ENCODE assay signal across 20 cellular contexts in genomic region chr22:31659246-31659645, GRCh38. TPM values are rescaled to one million over a fixed set of nuclear protein-coding genes. Genes with fewer than 3 reads are reported as not detected.
DNase-seq lines count a peak whose midpoint lies in the region; ATAC-seq and TF ChIP-seq lines count a peak whose summit lies in the region.
"Had no signal": no experiment of that assay in that cellular context is flagged by ENCODE, and none has a peak within 500 bp of the region (broad histone marks: within the 10 kb centered on the region; RNA-seq: fewer than 3 reads in every experiment).

No MANE protein-coding gene starts in this region.

- H3K9me3 Mint-ChIP-seq in nephron = no peaks in the 10 kb centered on the region
- H3K9me3 Mint-ChIP-seq in activated CD8-positive, alpha-beta T cell treated with anti-CD3 and anti-CD28 coated beads for 36 hours = no peaks in the 10 kb centered on the region
- H3K9me3 Mint-ChIP-seq: CD4-positive, alpha-beta T cell had no signal

- H3K4me1 Mint-ChIP-seq in nephron = peaks cover 18% of the 10 kb centered on the region
- peaks cover 28% of the 10 kb centered on the region for H3K4me1 Mint-ChIP-seq in activated CD8-positive, alpha-beta T cell treated with anti-CD3 and anti-CD28 coated beads for 36 hours (ENCODE audit: low read depth)

- ATAC-seq in activated CD8-positive, alpha-beta T cell treated with anti-CD3 and anti-CD28 coated beads for 36 hours = no peak
- no peak for ATAC-seq in SK-N-SH treated with all-trans-retinoic acid at 6 μM for 48 hours

- H3K36me3 ChIP-seq in MG63 = peaks cover 9% of the 10 kb centered on the region; the same call in 1 of the 2 replicates

- no peaks in the 10 kb centered on the region for H3K9me3 ChIP-seq in MG63

- TF ChIP-seq CTCF in RWPE1 (conservative IDR thresholded peaks at IDR 0.05; ENCODE audit: low read depth) = no peak
- TF ChIP-seq CTCF in epithelial cell of esophagus (IDR thresholded peaks at IDR 0.05; ENCODE audit: insufficient read depth, low read depth, low read length, missing control alignments) = no peak
- TF ChIP-seq CTCF in nephron (IDR thresholded peaks at IDR 0.05; ENCODE audit: unreplicated experiment in 3 of 3) = no peak
- TF ChIP-seq CTCF in activated CD8-positive, alpha-beta T cell treated with anti-CD3 and anti-CD28 coated beads for 36 hours (IDR thresholded peaks at IDR 0.05) = no peak

- no peaks in the 10 kb centered on the region for H3K27me3 Mint-ChIP-seq in nephron (ENCODE audit: low read depth)
- H3K27me3 Mint-ChIP-seq in activated CD8-positive, alpha-beta T cell treated with anti-CD3 and anti-CD28 coated beads for 36 hours = no peaks in the 10 kb centered on the region
- H3K27me3 Mint-ChIP-seq: CD4-positive, alpha-beta T cell had no signal

- peak; percentile 53 for DNase-seq in EL
- no peak for DNase-seq in RWPE1 (ENCODE audit: low spot score)
- peak; percentile 79 for DNase-seq in epithelial cell of esophagus (ENCODE audit: low read depth)
- no peak for DNase-seq in MG63
- DNase-seq in activated CD8-positive, alpha-beta T cell treated with anti-CD3 and anti-CD28 coated beads for 36 hours = no peak
- no peak for DNase-seq in effector CD4-positive, alpha-beta T cell
- DNase-seq: AML-193; Calu3; CD4-positive, alpha-beta T cell; DMS79; GF-D8; GOT3; NCI-H1105 treated with DMSO at 0.1 percent for 48 hours; NCI-H187 treated with DMSO at 0.1 percent for 48 hours; NCI-H446 treated with DMSO at 0.1 percent for 48 hours; NCI-H748 treated with DMSO at 0.1 percent for 48 hours; SHP77 had no signal

- intact Hi-C loops in activated CD8-positive, alpha-beta T cell treated with anti-CD3 and anti-CD28 coated beads for 36 hours (cut with micrococcal nuclease) = no loop called here

- peaks cover 4% of the 10 kb centered on the region for H3K36me3 Mint-ChIP-seq in nephron (ENCODE audit: low read depth)
- H3K36me3 Mint-ChIP-seq in activated CD8-positive, alpha-beta T cell treated with anti-CD3 and anti-CD28 coated beads for 36 hours (ENCODE audit: low read depth) = no peaks in the 10 kb centered on the region

- H3K4me3 ChIP-seq in epithelial cell of esophagus (ENCODE audit: low read length) = no peak overlapping the region
- no peak overlapping the region for H3K4me3 ChIP-seq in MG63

- POLR2A ChIA-PET in RWPE1 (lab: Yijun Ruan, JAX; ENCODE audit: low non-redundant PET) = no interaction called here
- POLR2A ChIA-PET in activated CD8-positive, alpha-beta T cell treated with anti-CD3 and anti-CD28 coated beads for 36 hours (lab: Charles Lee) = interaction anchor here (1.4 kb wide), 1 partner anchor 167 kb away, joined by 3 read pairs; no protein-coding TSS in a partner anchor

- H3K27ac ChIP-seq in RWPE1 = peak overlapping the region; percentile 89
- H3K27ac ChIP-seq: KMS-11 had no signal

- H3K27me3 ChIP-seq in MG63 = no peaks in the 10 kb centered on the region

- no peak overlapping the region for H3K27ac Mint-ChIP-seq in nephron
- no peak overlapping the region for H3K27ac Mint-ChIP-seq in activated CD8-positive, alpha-beta T cell treated with anti-CD3 and anti-CD28 coated beads for 36 hours

- CTCF ChIA-PET in RWPE1 (lab: Yijun Ruan, JAX) = no interaction called here
- CTCF ChIA-PET in activated CD8-positive, alpha-beta T cell treated with anti-CD3 and anti-CD28 coated beads for 36 hours (lab: Charles Lee) = no interaction called here

- H3K4me3 Mint-ChIP-seq in nephron = peak overlapping the region in 2 of 3 experiments; percentile 53 to 63
- no peak overlapping the region for H3K4me3 Mint-ChIP-seq in activated CD8-positive, alpha-beta T cell treated with anti-CD3 and anti-CD28 coated beads for 36 hours

TF ChIP-seq in SK-N-SH treated with all-trans-retinoic acid at 6 μM for 48 hours, 23 proteins besides CTCF, POLR2A, EP300 and RAD21:
- TF ChIP-seq PPARA (CRISPR knock-in tag; IDR thresholded peaks at IDR 0.05; ENCODE audit: borderline replicate concordance) = no peak
- TF ChIP-seq SNAI2 (CRISPR knock-in tag; IDR thresholded peaks at IDR 0.05) = no peak
- TF ChIP-seq ZFP30 (CRISPR knock-in tag; IDR thresholded peaks at IDR 0.05) = no peak
- no peak for TF ChIP-seq ZFP3 (CRISPR knock-in tag; IDR thresholded peaks at IDR 0.05)
- no peak for TF ChIP-seq ZNF8 (CRISPR knock-in tag; IDR thresholded peaks at IDR 0.05)
- no peak for TF ChIP-seq TSHZ2 (CRISPR knock-in tag; IDR thresholded peaks at IDR 0.05)
- TF ChIP-seq ZNF565 (CRISPR knock-in tag; conservative IDR thresholded peaks at IDR 0.05; ENCODE audit: low read depth) = no peak
- TF ChIP-seq BACH2 (CRISPR knock-in tag; IDR thresholded peaks at IDR 0.05; ENCODE audit: borderline replicate concordance) = no peak
- TF ChIP-seq ZC3H10 (CRISPR knock-in tag; IDR thresholded peaks at IDR 0.05) = no peak
- TF ChIP-seq ARNTL (CRISPR knock-in tag; IDR thresholded peaks at IDR 0.05; ENCODE audit: borderline replicate concordance, low read depth) = no peak
- no peak for TF ChIP-seq RARB (CRISPR knock-in tag; IDR thresholded peaks at IDR 0.05)

RNA-seq across cellular contexts. Expression of gene PISD, which starts 2.8 kb away (rescaled TPM):
- total RNA-seq in MG63 (2014; rRNA removed; shearing (Covaris generic); ENCODE audit: low replicate concordance) = 16.0 and 30.5 TPM in 2 replicates
- 10 to 100 TPM; 33.9 to 35.9 TPM for total RNA-seq in activated CD8-positive, alpha-beta T cell treated with anti-CD3 and anti-CD28 coated beads for 36 hours

Comparison
In these comparisons a context has a peak if more than half of its experiments do, and no peak if none do; other contexts are left out.
1. DNase-seq: peak in EL (single experiment) and epithelial cell of esophagus (single experiment); none in RWPE1 (single experiment), MG63 (single experiment), activated CD8-positive, alpha-beta T cell treated with anti-CD3 and anti-CD28 coated beads for 36 hours (single experiment) and effector CD4-positive, alpha-beta T cell (single experiment).